Comparison of ENCODE assay signal across 1 cellular context in genomic region chr2:203706403-203706802, GRCh38.
TF ChIP-seq lines count a peak whose summit lies in the region.

CD28 (plus strand) TSS chr2:203706639; CDS start chr2:203706697, 58 bp downstream.

TF ChIP-seq in WTC11, 78 proteins besides CTCF, POLR2A, EP300 and RAD21 (continued from another document):
- TF ChIP-seq AFF4 (CRISPR knock-in tag; IDR thresholded peaks at IDR 0.05; ENCODE audit: borderline replicate concordance) (no peak), NR2C2 (CRISPR knock-in tag; IDR thresholded peaks at IDR 0.05) (no peak), ZNF532 (CRISPR knock-in tag; IDR thresholded peaks at IDR 0.05; ENCODE audit: borderline replicate concordance) (no peak), ARID4B (CRISPR knock-in tag; IDR thresholded peaks at IDR 0.05; ENCODE audit: borderline replicate concordance) (no peak), MAX (CRISPR knock-in tag; IDR thresholded peaks at IDR 0.05) (no peak), ZNF416 (CRISPR knock-in tag; IDR thresholded peaks at IDR 0.05) (no peak), ZSCAN18 (CRISPR knock-in tag; IDR thresholded peaks at IDR 0.05) (no peak)
